In genomic region chr5:53891159-53891558, GRCh38 we compare ENCODE assay signal across 22 cellular contexts.
"Had no signal": no experiment of that assay in that cellular context is flagged by ENCODE, and none has a peak within 500 bp of the region (broad histone marks: within the 10 kb centered on the region; RNA-seq: fewer than 3 reads in every experiment).

No MANE protein-coding gene starts in this region.

- H3K27ac ChIP-seq: breast epithelium, hepatocyte, pancreas, psoas muscle, spleen had no signal

- H3K4me1 Mint-ChIP-seq: activated CD4-positive, alpha-beta T cell treated with anti-CD3 and anti-CD28 coated beads for 36 hours; activated CD8-positive, alpha-beta memory T cell treated with anti-CD3 and anti-CD28 coated beads, Interleukin-2, amount 10 ng/mL, durations not matched to agents 7 days and 5 days; naive B cell had no signal

- H3K4me1 ChIP-seq: breast epithelium, pancreas, psoas muscle, spleen had no signal

- H3K36me3 Mint-ChIP-seq: activated CD8-positive, alpha-beta memory T cell treated with anti-CD3 and anti-CD28 coated beads, Interleukin-2, amount 10 ng/mL, durations not matched to agents 7 days and 5 days; activated naive CD4-positive, alpha-beta T cell treated with anti-CD3 and anti-CD28 coated beads, Interleukin-2, amount 50 U/mL, for 72 hours had no signal

- H3K4me3 ChIP-seq: breast epithelium, hepatocyte, lung, mucosa of descending colon, pancreas, psoas muscle, spleen had no signal

- H3K27me3 ChIP-seq: breast epithelium, hepatocyte, pancreas, spleen had no signal

- DNase-seq: activated CD4-positive, alpha-beta T cell treated with anti-CD3 and anti-CD28 coated beads for 36 hours; activated CD4-positive, CD25-positive, alpha-beta regulatory T cell; activated CD8-positive, alpha-beta memory T cell treated with anti-CD3 and anti-CD28 coated beads, Interleukin-2, amount 10 ng/mL, durations not matched to agents 7 days and 5 days; activated CD8-positive, alpha-beta T cell treated with anti-CD3 and anti-CD28 coated beads, Interleukin-2, amount 10 ng/mL, durations not matched to agents 7 days and 5 days; activated T-cell treated with anti-CD3 and anti-CD28 coated beads, Interleukin-2, amount 50 U/mL, for 48 hours; dermis blood vessel endothelial cell; effector CD8-positive, alpha-beta T cell; islet precursor cell; left colon; mucosa of descending colon; naive B cell; nucleus accumbens; pancreas; psoas muscle; spleen; stimulated activated naive CD4-positive, alpha-beta T cell treated with Interleukin-2 at 50 U/mL for 16 hours; substantia nigra had no signal

- H3K27me3 Mint-ChIP-seq: activated CD4-positive, alpha-beta T cell treated with anti-CD3 and anti-CD28 coated beads for 36 hours; activated CD8-positive, alpha-beta memory T cell treated with anti-CD3 and anti-CD28 coated beads, Interleukin-2, amount 10 ng/mL, durations not matched to agents 7 days and 5 days; naive B cell had no signal

- H3K9me3 Mint-ChIP-seq: activated naive CD4-positive, alpha-beta T cell treated with anti-CD3 and anti-CD28 coated beads, Interleukin-2, amount 50 U/mL, for 72 hours; activated T-helper 2 cell treated with anti-CD3 and anti-CD28 coated beads, Interferon-gamma antibody, Interleukin-2, Interleukin-4, amounts not matched to agents 10 μg/mL and 5 μg/mL and 100 μg/mL, durations not matched to agents 14 hours and 24 hours and 36 hours; naive B cell had no signal

- H3K36me3 ChIP-seq: breast epithelium had no signal

- H3K4me3 Mint-ChIP-seq: activated CD4-positive, alpha-beta T cell treated with anti-CD3 and anti-CD28 coated beads for 36 hours; activated CD8-positive, alpha-beta memory T cell treated with anti-CD3 and anti-CD28 coated beads, Interleukin-2, amount 10 ng/mL, durations not matched to agents 7 days and 5 days; activated CD8-positive, alpha-beta T cell treated with anti-CD3 and anti-CD28 coated beads, Interleukin-2, amount 10 ng/mL, durations not matched to agents 7 days and 5 days; naive B cell had no signal

- H3K9me3 ChIP-seq: breast epithelium, mucosa of descending colon, pancreas, psoas muscle, spleen had no signal

- ATAC-seq: activated CD4-positive, alpha-beta T cell treated with anti-CD3 and anti-CD28 coated beads for 36 hours; activated CD8-positive, alpha-beta memory T cell treated with anti-CD3 and anti-CD28 coated beads, Interleukin-2, amount 10 ng/mL, durations not matched to agents 7 days and 5 days; activated CD8-positive, alpha-beta T cell treated with anti-CD3 and anti-CD28 coated beads, Interleukin-2, amount 10 ng/mL, durations not matched to agents 7 days and 5 days; activated naive CD4-positive, alpha-beta T cell treated with anti-CD3 and anti-CD28 coated beads, Interleukin-2, amount 50 U/mL, for 72 hours; left colon; mucosa of descending colon; pancreas; psoas muscle had no signal

- H3K27ac Mint-ChIP-seq: activated CD4-positive, alpha-beta T cell treated with anti-CD3 and anti-CD28 coated beads for 36 hours; activated CD8-positive, alpha-beta memory T cell treated with anti-CD3 and anti-CD28 coated beads, Interleukin-2, amount 10 ng/mL, durations not matched to agents 7 days and 5 days; activated CD8-positive, alpha-beta T cell treated with anti-CD3 and anti-CD28 coated beads, Interleukin-2, amount 10 ng/mL, durations not matched to agents 7 days and 5 days; activated naive CD4-positive, alpha-beta T cell treated with anti-CD3 and anti-CD28 coated beads, Interleukin-2, amount 50 U/mL, for 72 hours; activated T-helper 2 cell treated with anti-CD3 and anti-CD28 coated beads, Interferon-gamma antibody, Interleukin-2, Interleukin-4, amounts not matched to agents 10 μg/mL and 5 μg/mL and 100 μg/mL, durations not matched to agents 14 hours and 24 hours and 36 hours had no signal
